Comparison of ENCODE assay signal across 18 cellular contexts in genomic region chr17:72486806-72487205, GRCh38.
"Had no signal": no experiment of that assay in that cellular context is flagged by ENCODE, and none has a peak within 500 bp of the region (broad histone marks: within the 10 kb centered on the region; RNA-seq: fewer than 3 reads in every experiment).

No MANE protein-coding gene starts in this region.

- ATAC-seq: T-cell had no signal

- FAIRE-seq: HTR-8/SVneo had no signal

- H3K9me2 ChIP-seq: SK-N-SH had no signal

- H3K27ac ChIP-seq: HL-60, RWPE1 had no signal

- DNase-seq: KBM-7, MV-4-11, NCI-H1048, NCI-H1105, NCI-H1436 treated with DMSO at 0.1 percent for 48 hours, NCI-H187, NCI-H2029, NCI-H2081 treated with DMSO at 0.1 percent for 48 hours, NCI-H2227 treated with DMSO at 0.1 percent for 48 hours, NCI-H524, NCI-H526 treated with DMSO at 0.1 percent for 48 hours, SHP77, SK-N-SH, SW 1271, T-cell had no signal

- H3K9me3 ChIP-seq: SK-N-SH had no signal

- H3K9ac ChIP-seq: SK-N-SH had no signal

- H3K4me2 ChIP-seq: SK-N-SH had no signal
